In genomic region chr4:88147799-88148217, GRCh38 we compare ENCODE assay signal across 28 cellular contexts. TPM values are rescaled to one million over a fixed set of nuclear protein-coding genes. Genes with fewer than 3 reads are reported as not detected.
DNase-seq lines count a peak whose midpoint lies in the region; ATAC-seq and TF ChIP-seq lines count a peak whose summit lies in the region.
"Had no signal": no experiment of that assay in that cellular context is flagged by ENCODE, and none has a peak within 500 bp of the region (broad histone marks: within the 10 kb centered on the region; RNA-seq: fewer than 3 reads in every experiment).

No MANE protein-coding gene starts in this region.

- H3K4me2 ChIP-seq in hepatocyte (peak overlapping the region; percentile 48), trophoblast cell (ENCODE audit: low read length) (peak overlapping the region; percentile 3)
- H3K4me2 ChIP-seq: BLaER1, neural progenitor cell, SK-N-SH had no signal

- H4K12ac ChIP-seq in trophoblast cell (ENCODE audit: low read depth, low read length), result no peak overlapping the region

- no peak overlapping the region for H3K9ac ChIP-seq in trophoblast cell (ENCODE audit: low read length)
- H3K9ac ChIP-seq: BLaER1, neural progenitor cell, SK-N-SH had no signal

- H3K9me3 ChIP-seq in hepatocyte (ENCODE audit: low read depth) (no peaks in the 10 kb centered on the region), trophoblast cell (ENCODE audit: insufficient read depth, low read depth, low read length) (no peaks in the 10 kb centered on the region)
- H3K9me3 ChIP-seq: BLaER1, esophagus muscularis mucosa, heart left ventricle, SK-N-SH, thoracic aorta, uterus had no signal

- H3K9me2 ChIP-seq in hepatocyte (replicated peaks; ENCODE audit: insufficient read depth), result no peaks in the 10 kb centered on the region
- H3K9me2 ChIP-seq: SK-N-SH had no signal

- H3K36me3 ChIP-seq in hepatocyte (replicated peaks; ENCODE audit: insufficient read depth, low read depth), result no peaks in the 10 kb centered on the region
- peaks cover 0 to 3% of the 10 kb centered on the region in 2 experiments for H3K36me3 ChIP-seq in trophoblast cell (ENCODE audit: control insufficient read depth in 1 of 2, insufficient read depth in 2 of 2, low read length in 2 of 2)
- H3K36me3 ChIP-seq: BLaER1, esophagus muscularis mucosa, heart left ventricle, neural progenitor cell, thoracic aorta, uterus had no signal

- peaks cover 27% of the 10 kb centered on the region for H3K4me1 ChIP-seq in hepatocyte (ENCODE audit: insufficient read depth)
- H3K4me1 ChIP-seq in trophoblast cell (ENCODE audit: control insufficient read depth in 1 of 2, insufficient read depth in 2 of 2, low read length in 2 of 2), result peaks cover 20 to 32% of the 10 kb centered on the region in 2 experiments
- H3K4me1 ChIP-seq: esophagus muscularis mucosa, heart left ventricle, uterus had no signal

- ATAC-seq in HG03520 (IDR thresholded peaks at IDR 0.05; ENCODE audit: unreplicated experiment), result no peak
- ATAC-seq: foreskin keratinocyte; heart left ventricle; right cardiac atrium; stimulated activated naive CD8-positive, alpha-beta T cell treated with anti-CD3 and anti-CD28 coated beads, Interleukin-15, amount 100 ng/mL, for 72 hours had no signal

- no peak overlapping the region for H3K4ac ChIP-seq in trophoblast cell (ENCODE audit: low read depth, low read length)

- H3K27me3 ChIP-seq in hepatocyte (no peaks in the 10 kb centered on the region), trophoblast cell (ENCODE audit: insufficient read depth, low read length) (no peaks in the 10 kb centered on the region)
- H3K27me3 ChIP-seq: BLaER1, esophagus muscularis mucosa, foreskin keratinocyte, heart left ventricle, neural progenitor cell, uterus had no signal

- H4K20me1 ChIP-seq in hepatocyte (ENCODE audit: insufficient read depth, poor library complexity, severe bottlenecking), result no peaks in the 10 kb centered on the region
- H4K20me1 ChIP-seq: BLaER1 had no signal

- no peak overlapping the region for H2AFZ ChIP-seq in hepatocyte
- no peak overlapping the region for H2AFZ ChIP-seq in trophoblast cell (ENCODE audit: insufficient read depth, low read length, poor library complexity)
- H2AFZ ChIP-seq: neural progenitor cell had no signal

- H2AK5ac ChIP-seq in trophoblast cell (ENCODE audit: low read length), result no peak overlapping the region

- 31% methylated on average over 4 of the region's 4 CpGs for WGBS in hepatocyte (ENCODE audit: low lambda C conversion rate, missing lambda C conversion rate)
- WGBS in trophoblast cell (ENCODE audit: extremely low coverage, insufficient coverage, insufficient read length), result no CpG with 5 or more reads among the region's 4 CpGs

- H2BK12ac ChIP-seq in trophoblast cell (ENCODE audit: low read length), result peak overlapping the region; percentile 93

- H2BK5ac ChIP-seq in trophoblast cell (ENCODE audit: low read depth, low read length, poor library complexity), result peak overlapping the region; percentile 81

- H3K27ac ChIP-seq in hepatocyte (peak overlapping the region; percentile 59), trophoblast cell (ENCODE audit: low read depth, low read length) (peak overlapping the region; percentile 90), caudate nucleus (ENCODE audit: low read depth, low read length) (no peak overlapping the region)
- H3K27ac ChIP-seq: BLaER1, esophagus muscularis mucosa, foreskin keratinocyte, heart left ventricle, neural progenitor cell, thoracic aorta, uterus had no signal

- no peak overlapping the region for H4K8ac ChIP-seq in trophoblast cell (ENCODE audit: low read depth, low read length)

- DNase-seq in ELR (ENCODE audit: low read depth) (peak; percentile 15), NCI-H226 (peak; percentile 57), hepatocyte (ENCODE audit: low spot score) (peak; percentile 55), trophoblast cell (peak; percentile 79 to 94), caudate nucleus (lab: John Stamatoyannopoulos, UW) (no peak), cerebellar nuclear complex (lab: John Stamatoyannopoulos, UW) (no peak)
- DNase-seq: activated CD4-positive, CD25-positive, alpha-beta regulatory T cell; activated gamma-delta T cell treated with Interleukin-2 at 50 U/mL for 16 hours; activated naive CD8-positive, alpha-beta T cell treated with anti-CD3 and anti-CD28 coated beads, Interleukin-2, amount 10 ng/mL, durations not matched to agents 7 days and 5 days; activated T-cell treated with anti-CD3 and anti-CD28 coated beads, Interleukin-2, amount 50 U/mL, for 24 hours; dermis blood vessel endothelial cell; EL; heart left ventricle; NCI-H146; NCI-H2107; posterior cingulate gyrus; right cardiac atrium; SK-N-SH; stimulated activated CD8-positive, alpha-beta memory T cell treated with anti-CD3 and anti-CD28 coated beads, Interleukin-4, amount 100 ng/mL, for 48 hours; stimulated activated naive CD8-positive, alpha-beta T cell treated with anti-CD3 and anti-CD28 coated beads, Interleukin-15, amount 100 ng/mL, for 72 hours; uterus had no signal

- no peak overlapping the region for H3K18ac ChIP-seq in trophoblast cell (ENCODE audit: low read length)

- no peaks in the 10 kb centered on the region for H3K79me2 ChIP-seq in hepatocyte
- peaks cover 11% of the 10 kb centered on the region for H3K79me2 ChIP-seq in trophoblast cell (ENCODE audit: control insufficient read depth, insufficient read depth, low read length, poor library complexity)

- H3K4me3 ChIP-seq in hepatocyte (no peak overlapping the region), trophoblast cell (ENCODE audit: low read depth, low read length) (no peak overlapping the region)
- H3K4me3 ChIP-seq: BLaER1, esophagus muscularis mucosa, heart left ventricle, neural progenitor cell, thoracic aorta, uterus had no signal

- peak overlapping the region; percentile 90 for H2BK120ac ChIP-seq in trophoblast cell (ENCODE audit: insufficient read depth, low read length, poor library complexity)

- no peak for TF ChIP-seq CTCF in hepatocyte (IDR thresholded peaks at IDR 0.05; ENCODE audit: poor library complexity)

- H4K91ac ChIP-seq in trophoblast cell (ENCODE audit: low read depth, low read length), result peak overlapping the region; percentile 66

- peaks cover 34% of the 10 kb centered on the region for H3K79me1 ChIP-seq in trophoblast cell (ENCODE audit: low read length)

- no peak overlapping the region for H3K23ac ChIP-seq in trophoblast cell (ENCODE audit: low read length)

- H3K14ac ChIP-seq in trophoblast cell (ENCODE audit: low read length), result no peak overlapping the region

RNA-seq across cellular contexts. Expression of gene ABCG2, which starts 10.6 kb away (rescaled TPM):
- 10.0 and 11.6 TPM in 2 replicates for total RNA-seq in hepatocyte
- polyA plus RNA-seq in hepatocyte, result 3.7 and 3.9 TPM in 2 replicates
- polyA plus RNA-seq in trophoblast cell (2013), result 35.7 and 36.7 TPM in 2 replicates
- polyA plus RNA-seq: IgD-negative memory B cell had no signal

Comparison
In these comparisons a context has a peak if more than half of its experiments do, and no peak if none do; other contexts are left out.
1. DNase-seq: peak in ELR (single experiment), NCI-H226 (single experiment), hepatocyte (single experiment) and trophoblast cell (2 of 2); none in caudate nucleus (0 of 61) and cerebellar nuclear complex (0 of 2).